Comparison of ENCODE assay signal across 1 cellular context in the genomic region with DNA sequence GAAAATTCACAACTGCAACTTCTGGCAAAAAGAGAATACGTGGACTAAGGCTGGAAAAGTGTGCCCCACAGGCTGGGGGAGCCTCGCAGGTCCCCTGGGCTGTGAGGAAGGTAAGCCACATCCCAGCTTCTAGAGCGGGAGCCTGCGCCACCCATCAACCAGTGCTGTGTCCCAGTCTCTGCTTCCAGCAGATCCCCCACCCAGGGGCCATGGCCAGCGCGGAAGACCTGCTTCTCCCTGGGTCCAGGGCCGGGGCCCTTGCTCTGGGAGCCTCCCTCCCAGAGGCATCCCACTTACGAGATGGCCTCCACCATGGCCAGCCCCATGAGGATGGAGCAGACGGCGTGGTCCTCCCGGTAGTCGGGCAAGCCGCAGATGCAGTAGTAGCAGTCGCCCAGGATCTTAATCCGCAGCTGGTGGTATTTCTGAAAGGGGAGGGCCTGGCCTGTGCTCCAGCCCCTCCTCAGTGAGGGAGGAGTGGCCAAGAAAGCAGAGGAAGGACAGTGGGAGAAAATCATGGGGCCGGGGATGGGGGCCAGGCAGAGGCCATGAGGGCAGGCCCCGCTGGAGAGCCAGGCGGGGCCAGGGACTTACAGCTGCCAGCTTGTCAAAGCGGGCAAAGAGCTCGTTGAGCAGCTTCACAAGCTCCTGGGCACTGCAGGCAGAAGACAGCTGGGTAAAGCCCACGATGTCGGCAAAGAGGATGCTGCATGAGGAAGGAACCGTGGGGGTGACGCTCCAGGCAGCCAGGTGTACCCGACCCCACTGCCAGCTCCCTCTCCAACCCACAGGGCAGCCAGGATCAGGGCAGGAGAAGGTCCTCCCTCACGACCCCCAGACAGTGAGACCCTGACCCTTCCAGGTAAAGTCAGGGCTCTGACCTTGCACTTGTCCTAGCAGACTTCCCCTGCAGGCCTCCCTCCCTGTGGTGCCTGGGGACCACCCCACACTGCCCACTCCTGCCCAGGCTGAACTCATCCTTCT.
TF ChIP-seq lines count a peak whose summit lies in the region.

No MANE protein-coding gene starts in this region.

TF ChIP-seq in H1, 55 proteins besides CTCF, POLR2A, EP300 and RAD21:
- no peak for TF ChIP-seq BACH1 (IDR thresholded peaks at IDR 0.05; ENCODE audit: low read length)
- no peak for TF ChIP-seq SP4 (IDR thresholded peaks at IDR 0.05; ENCODE audit: low read length)
- TF ChIP-seq ASH2L (IDR thresholded peaks at IDR 0.05; ENCODE audit: low read length) = no peak
- TF ChIP-seq PHF8 (conservative IDR thresholded peaks at IDR 0.05; ENCODE audit: low read depth, low read length) = no peak
- no peak for TF ChIP-seq GTF2F1 (IDR thresholded peaks at IDR 0.05; ENCODE audit: borderline replicate concordance, low read depth, low read length)
- TF ChIP-seq TAF1 (IDR thresholded peaks at IDR 0.05; ENCODE audit: low read depth, low read length) = no peak
- no peak for TF ChIP-seq RNF2 (IDR thresholded peaks at IDR 0.05; ENCODE audit: borderline replicate concordance, low read depth, low read length, missing control alignments, poor library complexity, severe bottlenecking)
- no peak for TF ChIP-seq SP2 (IDR thresholded peaks at IDR 0.05; ENCODE audit: low read length)
- TF ChIP-seq RFX5 (IDR thresholded peaks at IDR 0.05; ENCODE audit: borderline replicate concordance, low read depth, low read length) = no peak
- no peak for TF ChIP-seq CHD1 (IDR thresholded peaks at IDR 0.05; ENCODE audit: low read depth, low read length)
- TF ChIP-seq JUND (IDR thresholded peaks at IDR 0.05; ENCODE audit: low read length) = no peak
- no peak for TF ChIP-seq ATF3 (IDR thresholded peaks at IDR 0.05; ENCODE audit: insufficient read depth, low read depth, low read length)
- no peak for TF ChIP-seq SAP30 (IDR thresholded peaks at IDR 0.05; ENCODE audit: insufficient read depth, insufficient replicate concordance, low read length)
- TF ChIP-seq CTBP2 (IDR thresholded peaks at IDR 0.05; ENCODE audit: borderline replicate concordance, insufficient read depth, insufficient read length, low read length) = no peak
- TF ChIP-seq RBBP5 (IDR thresholded peaks at IDR 0.05; ENCODE audit: borderline replicate concordance, low read depth, low read length) = no peak
- no peak for TF ChIP-seq FOSL1 (IDR thresholded peaks at IDR 0.05; ENCODE audit: insufficient read depth, low read depth, low read length)
- TF ChIP-seq CHD2 (IDR thresholded peaks at IDR 0.05; ENCODE audit: low read length) = no peak
- no peak for TF ChIP-seq EGR1 (IDR thresholded peaks at IDR 0.05; ENCODE audit: borderline replicate concordance, low read depth, low read length)
- no peak for TF ChIP-seq NRF1 (IDR thresholded peaks at IDR 0.05; ENCODE audit: low read depth, low read length)
